Comparison of ENCODE assay signal across 1 cellular context in the genomic region with DNA sequence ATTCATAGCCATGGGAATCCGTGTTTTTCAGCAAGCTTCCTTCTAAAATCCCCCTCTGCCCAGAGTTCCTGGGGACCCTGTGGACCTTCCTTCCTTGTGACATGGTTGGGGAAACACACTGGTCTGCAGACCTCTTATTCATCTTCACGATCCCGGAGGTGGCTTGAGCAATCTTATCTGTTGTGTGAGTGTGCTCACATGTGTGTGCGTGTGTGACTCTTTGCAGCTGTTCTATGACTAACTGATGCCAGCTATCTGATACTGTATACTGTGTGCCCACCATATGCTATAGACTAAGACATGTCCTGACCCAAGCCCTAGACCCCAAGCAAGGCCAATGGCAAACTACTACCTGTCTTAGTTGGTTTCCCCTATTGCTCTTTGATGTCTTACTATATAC.
TF ChIP-seq lines count a peak whose summit lies in the region.

No MANE protein-coding gene starts in this region.

TF ChIP-seq in IMR-90, 13 proteins besides CTCF, POLR2A, EP300 and RAD21 (continued from another document):
- TF ChIP-seq, protein P1, sequence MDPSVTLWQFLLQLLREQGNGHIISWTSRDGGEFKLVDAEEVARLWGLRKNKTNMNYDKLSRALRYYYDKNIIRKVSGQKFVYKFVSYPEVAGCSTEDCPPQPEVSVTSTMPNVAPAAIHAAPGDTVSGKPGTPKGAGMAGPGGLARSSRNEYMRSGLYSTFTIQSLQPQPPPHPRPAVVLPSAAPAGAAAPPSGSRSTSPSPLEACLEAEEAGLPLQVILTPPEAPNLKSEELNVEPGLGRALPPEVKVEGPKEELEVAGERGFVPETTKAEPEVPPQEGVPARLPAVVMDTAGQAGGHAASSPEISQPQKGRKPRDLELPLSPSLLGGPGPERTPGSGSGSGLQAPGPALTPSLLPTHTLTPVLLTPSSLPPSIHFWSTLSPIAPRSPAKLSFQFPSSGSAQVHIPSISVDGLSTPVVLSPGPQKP (IDR thresholded peaks at IDR 0.05; ENCODE audit: borderline replicate concordance, low read depth, low read length) = no peak
- no peak for TF ChIP-seq MAZ (IDR thresholded peaks at IDR 0.05; ENCODE audit: borderline replicate concordance, low read depth, low read length)
- no peak for TF ChIP-seq NFE2L2 (IDR thresholded peaks at IDR 0.05; ENCODE audit: low read depth, low read length)
